26 cellular contexts compared by ENCODE assay signal in the genomic region with DNA sequence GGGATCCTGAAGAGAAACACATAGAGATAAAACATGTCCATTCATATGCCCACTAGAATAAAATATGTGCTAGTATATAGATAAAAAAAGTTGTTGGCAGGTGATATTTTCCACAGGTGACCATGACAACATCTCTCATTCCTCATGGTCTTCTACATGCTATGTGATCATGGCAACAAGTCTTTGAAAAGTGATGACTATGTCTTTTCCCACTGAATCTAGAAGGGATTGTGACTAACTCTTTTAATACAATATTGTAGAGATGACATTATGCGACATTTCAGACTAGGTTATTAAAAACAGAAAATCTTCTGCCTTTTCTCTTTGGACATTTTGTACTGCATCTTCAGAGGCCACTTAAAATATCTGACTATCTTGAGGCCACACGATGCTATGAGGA.
DNase-seq lines count a peak whose midpoint lies in the region; ATAC-seq, FAIRE-seq and TF ChIP-seq lines count a peak whose summit lies in the region.
"Had no signal": no experiment of that assay in that cellular context is flagged by ENCODE, and none has a peak within 500 bp of the region (broad histone marks: within the 10 kb centered on the region; RNA-seq: fewer than 3 reads in every experiment).

No MANE protein-coding gene starts in this region.

- H3K9me3 ChIP-seq in A549 = no peaks in the 10 kb centered on the region
- no peaks in the 10 kb centered on the region for H3K9me3 ChIP-seq in BLaER1
- no peaks in the 10 kb centered on the region; the same call in 1 of the 2 replicates for H3K9me3 ChIP-seq in K562 (replicated peaks; ENCODE audit: control insufficient read depth, insufficient read depth, low read depth, low read length)

- ATAC-seq in A549 = no peak
- ATAC-seq in K562 = no peak
- ATAC-seq: GM12878 had no signal

- TF ChIP-seq EP300 in A549 (IDR thresholded peaks at IDR 0.05) (no peak), K562 (IDR thresholded peaks at IDR 0.05; ENCODE audit: low read length) (no peak)

- H3K9me1 ChIP-seq in K562 (ENCODE audit: control insufficient read depth, insufficient read depth, low read length) = no peaks in the 10 kb centered on the region

- intact Hi-C loops in K562 (cut with micrococcal nuclease) = no loop called here

- TF ChIP-seq CTCF in A549 (IDR thresholded peaks at IDR 0.05) (no peak), K562 (IDR thresholded peaks at IDR 0.05 in 2 of 3, conservative IDR thresholded peaks at IDR 0.05 in 1 of 3; ENCODE audit: insufficient read depth in 2 of 3, low read depth in 1 of 3, low read length in 3 of 3) (no peak)

- no peaks in the 10 kb centered on the region for H3K27me3 ChIP-seq in BLaER1
- H3K27me3 ChIP-seq in K562 (ENCODE audit: control insufficient read depth in 2 of 2, insufficient read depth in 2 of 2, low read length in 2 of 2) = no peaks in the 10 kb centered on the region

- 14% methylated on average over 2 of the region's 2 CpGs for WGBS in A549 (ENCODE audit: missing lambda C conversion rate)
- 0% methylated on average over 2 of the region's 2 CpGs for WGBS in K562 (ENCODE audit: insufficient coverage, low coverage, missing lambda C conversion rate)

- POLR2A ChIA-PET in A549 (lab: Yijun Ruan, JAX) = no interaction called here
- POLR2A ChIA-PET in K562 (lab: Yijun Ruan, JAX) = no interaction called here

- peaks cover 5% of the 10 kb centered on the region for H3K9me3 Mint-ChIP-seq in activated naive CD4-positive, alpha-beta T cell treated with anti-CD3 and anti-CD28 coated beads, Interleukin-2, amount 50 U/mL, for 24 hours

- no peak overlapping the region for H3K27ac ChIP-seq in A549
- no peak overlapping the region for H3K27ac ChIP-seq in BLaER1
- no peak overlapping the region for H3K27ac ChIP-seq in K562 (ENCODE audit: extremely low read depth, low read depth, low read length)

- H3K4me3 ChIP-seq in A549 (no peak overlapping the region), BLaER1 (no peak overlapping the region), K562 (no peak overlapping the region)
- H3K4me3 ChIP-seq: GM12878 had no signal

- no peaks in the 10 kb centered on the region for H3K27me3 Mint-ChIP-seq in activated naive CD4-positive, alpha-beta T cell treated with anti-CD3 and anti-CD28 coated beads, Interleukin-2, amount 50 U/mL, for 24 hours
- H3K27me3 Mint-ChIP-seq: B cell; CD4-positive, alpha-beta memory T cell; CD4-positive, CD25-positive, alpha-beta regulatory T cell; CD8-positive, alpha-beta memory T cell had no signal

- no peaks in the 10 kb centered on the region for H3K36me3 Mint-ChIP-seq in activated naive CD4-positive, alpha-beta T cell treated with anti-CD3 and anti-CD28 coated beads, Interleukin-2, amount 50 U/mL, for 24 hours
- H3K36me3 Mint-ChIP-seq: CD14-positive monocyte; CD4-positive, alpha-beta memory T cell; CD4-positive, CD25-positive, alpha-beta regulatory T cell; CD8-positive, alpha-beta memory T cell had no signal

- H3K4me1 ChIP-seq in A549 = no peaks in the 10 kb centered on the region
- H3K4me1 ChIP-seq in BLaER1 = peaks cover 15% of the 10 kb centered on the region
- no peaks in the 10 kb centered on the region for H3K4me1 ChIP-seq in K562 (replicated peaks in 1 of 2; ENCODE audit: control insufficient read depth in 2 of 2, insufficient read depth in 2 of 2, low read length in 2 of 2)

- no peak overlapping the region for H2AFZ ChIP-seq in K562 (ENCODE audit: low read depth, low read length)

- in situ Hi-C loops in K562 (cut with MboI) = no loop called here

- H3K36me3 ChIP-seq in BLaER1 (no peaks in the 10 kb centered on the region), K562 (ENCODE audit: control insufficient read depth, insufficient read depth, low read length) (no peaks in the 10 kb centered on the region)

- no peaks in the 10 kb centered on the region for H3K4me1 Mint-ChIP-seq in activated naive CD4-positive, alpha-beta T cell treated with anti-CD3 and anti-CD28 coated beads, Interleukin-2, amount 50 U/mL, for 24 hours
- H3K4me1 Mint-ChIP-seq: B cell; CD14-positive monocyte; CD4-positive, alpha-beta memory T cell; CD4-positive, CD25-positive, alpha-beta regulatory T cell; CD8-positive, alpha-beta memory T cell had no signal

- DNase-seq in activated naive CD4-positive, alpha-beta T cell (lab: John Stamatoyannopoulos, UW) = no peak
- DNase-seq in A549 (ENCODE audit: low read depth in 1 of 2, low spot score in 1 of 2) = no peak
- DNase-seq in K562 (ENCODE audit: extremely low read depth in 1 of 4, low spot score in 3 of 4) = no peak
- DNase-seq in kidney tubule cell (ENCODE audit: low spot score) = no peak
- no peak for DNase-seq in NCI-H146 treated with DMSO at 0.1 percent for 48 hours (lab: John Stamatoyannopoulos, UW; ENCODE audit: unreplicated experiment)
- DNase-seq: 8988T; AML-193; C1 segment of cervical spinal cord; CD4-positive, alpha-beta memory T cell; CD4-positive, CD25-positive, alpha-beta regulatory T cell; CD8-positive, alpha-beta memory T cell; COR-L47; DMS 273 treated with DMSO at 0.1 percent for 48 hours; DMS153; DMS79; DND-41; EL; GDM1 had no signal

- TF ChIP-seq RAD21 in A549 (conservative IDR thresholded peaks at IDR 0.05 in 1 of 2, IDR thresholded peaks at IDR 0.05 in 1 of 2) (no peak), K562 (CRISPR knock-in tag; conservative IDR thresholded peaks at IDR 0.05 in 1 of 2, IDR thresholded peaks at IDR 0.05 in 1 of 2) (no peak)

- no peak for FAIRE-seq in A549 (lab: Jason Lieb, UNC)
- no peak for FAIRE-seq in K562 (lab: Jason Lieb, UNC)
- FAIRE-seq: A204.1, GM12878, GM12892, GM18507 had no signal

- no peaks in the 10 kb centered on the region for H4K20me1 ChIP-seq in BLaER1
- H4K20me1 ChIP-seq in K562 (replicated peaks; ENCODE audit: control insufficient read depth, insufficient read depth, low read length) = no peaks in the 10 kb centered on the region

- H3K4me2 ChIP-seq in A549 (no peak overlapping the region), BLaER1 (peak overlapping the region; percentile 69), K562 (ENCODE audit: insufficient read depth, low read length) (no peak overlapping the region)

- BruUV-seq in K562 (replicated peaks; lab: Mats Ljungman, UMichigan) = no TSS peak

- TF ChIP-seq POLR2A in A549 (IDR thresholded peaks at IDR 0.05; ENCODE audit: low read length) (no peak), K562 (conservative IDR thresholded peaks at IDR 0.05) (no peak)

- H3K9ac ChIP-seq in BLaER1 (no peak overlapping the region), K562 (ENCODE audit: insufficient read depth in 1 of 2, low read depth in 2 of 2, low read length in 2 of 2) (no peak overlapping the region)

- H3K79me2 ChIP-seq in K562 (ENCODE audit: control insufficient read depth, insufficient read depth, low read length) = no peaks in the 10 kb centered on the region

- peak overlapping the region; percentile 9 for H3K27ac Mint-ChIP-seq in activated naive CD4-positive, alpha-beta T cell treated with anti-CD3 and anti-CD28 coated beads, Interleukin-2, amount 50 U/mL, for 24 hours
- H3K27ac Mint-ChIP-seq: B cell; CD14-positive monocyte; CD4-positive, alpha-beta memory T cell; CD4-positive, CD25-positive, alpha-beta regulatory T cell; CD8-positive, alpha-beta memory T cell had no signal

- no peak overlapping the region for H3K4me3 Mint-ChIP-seq in activated naive CD4-positive, alpha-beta T cell treated with anti-CD3 and anti-CD28 coated beads, Interleukin-2, amount 50 U/mL, for 24 hours
- H3K4me3 Mint-ChIP-seq: B cell; CD14-positive monocyte; CD4-positive, alpha-beta memory T cell; CD4-positive, CD25-positive, alpha-beta regulatory T cell; CD8-positive, alpha-beta memory T cell had no signal

- CTCF ChIA-PET in A549 (lab: Yijun Ruan, JAX) = no interaction called here
- CTCF ChIA-PET in K562 (lab: Yijun Ruan, JAX; ENCODE audit: low intra/inter-chr PET ratio) = no interaction called here

TF ChIP-seq in A549, 52 proteins besides CTCF, POLR2A, EP300 and RAD21 (continues in another document):
- TF ChIP-seq HDAC2 (IDR thresholded peaks at IDR 0.05) = no peak

TF ChIP-seq in K562, 482 proteins besides CTCF, POLR2A, EP300 and RAD21:
- TF ChIP-seq MAFG (tag; conservative IDR thresholded peaks at IDR 0.05) (0 out of 2 replicates have a peak, but pooled peaks have one; percentile 22), ZNF316 (IDR thresholded peaks at IDR 0.05) (peak; percentile 33; the same call in 1 of the 2 replicates), NRF1 (conservative IDR thresholded peaks at IDR 0.05 in 1 of 2, IDR thresholded peaks at IDR 0.05 in 1 of 2) (no peak), NCOA2 (IDR thresholded peaks at IDR 0.05; ENCODE audit: partially characterized antibody in 2 of 2) (no peak)
